8 cellular contexts compared by ENCODE assay signal in the genomic region with DNA sequence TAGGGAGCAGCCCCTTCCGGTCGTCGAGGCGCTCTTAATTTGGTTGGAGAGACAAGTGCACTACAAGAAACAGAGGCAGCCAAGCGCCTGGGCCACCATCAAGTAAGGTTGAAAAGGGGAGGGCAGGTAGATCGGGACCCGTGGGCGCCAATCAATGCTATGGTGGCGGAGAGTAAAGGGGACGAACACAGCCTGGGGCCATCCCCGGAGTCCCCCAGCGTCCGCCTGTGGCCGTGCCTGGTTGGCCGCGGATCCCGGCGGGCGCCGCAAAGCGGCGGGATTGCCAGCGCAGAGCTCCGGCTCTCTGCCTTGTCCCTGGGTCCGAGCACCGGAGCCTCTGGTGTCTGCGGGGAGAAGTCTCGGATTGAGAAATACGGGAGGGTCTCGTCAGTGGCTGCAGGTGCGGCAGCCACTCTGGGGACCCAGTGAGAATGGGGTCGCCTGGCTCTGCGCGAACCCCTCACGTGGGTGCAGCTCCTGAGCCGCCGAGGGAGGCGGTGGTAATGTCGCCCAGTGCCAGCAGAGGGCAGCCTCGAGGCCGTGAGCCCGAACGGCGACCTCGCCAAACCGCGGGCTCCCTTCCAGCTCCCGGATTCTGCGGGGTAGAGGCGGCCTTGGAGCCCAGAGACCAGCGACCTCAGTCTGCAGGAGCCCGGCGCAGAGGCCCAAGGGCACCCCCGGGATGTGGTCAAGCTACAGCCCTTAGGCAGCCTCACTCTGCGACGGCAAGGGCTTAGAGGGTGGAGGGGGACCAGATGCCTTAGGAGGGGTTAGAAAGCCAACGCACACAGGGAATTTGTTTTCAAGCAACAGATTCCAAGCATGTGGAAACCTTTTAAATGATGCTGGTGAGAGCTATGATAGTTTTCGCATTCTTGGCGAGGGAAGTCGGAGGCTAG. TPM values are rescaled to one million over a fixed set of nuclear protein-coding genes. Genes with fewer than 3 reads are reported as not detected.
DNase-seq lines count a peak whose midpoint lies in the region; ATAC-seq, FAIRE-seq and TF ChIP-seq lines count a peak whose summit lies in the region.

No MANE protein-coding gene starts in this region.

- H3K27me3 ChIP-seq in BLaER1 treated with 17β-estradiol and CSF1 and Interleukin-3, amounts not matched to agents 10 nM and 100 nM = peaks cover 71 to 83% (median 78%) of the 10 kb centered on the region in 11 experiments
- peaks cover 80% of the 10 kb centered on the region for H3K27me3 ChIP-seq in left ventricle myocardium inferior (ENCODE audit: low read depth)
- peaks cover 0 to 55% (median 29%) of the 10 kb centered on the region in 3 donors for H3K27me3 ChIP-seq in psoas muscle (ENCODE audit: insufficient read depth in 3 of 3, low read length in 2 of 3)
- H3K27me3 ChIP-seq in aorta (ENCODE audit: control insufficient read depth in 1 of 2, insufficient read depth in 2 of 2, low read length in 1 of 2) = no peaks in the 10 kb centered on the region

- no peak for FAIRE-seq in GM19239 (lab: Jason Lieb, UNC)

- peak; percentile 63 for ATAC-seq in activated naive CD8-positive, alpha-beta T cell treated with anti-CD3 and anti-CD28 coated beads, Interleukin-2, amount 10 ng/mL, durations not matched to agents 7 days and 5 days (ENCODE audit: low read depth)
- ATAC-seq in psoas muscle = peak; percentile 82 to 94 (median 88)
- peak; percentile 91 for ATAC-seq in aorta (ENCODE audit: low FRiP score)

- H3K36me3 ChIP-seq in BLaER1 treated with 17β-estradiol and CSF1 and Interleukin-3, amounts not matched to agents 10 nM and 100 nM = no peaks in the 10 kb centered on the region
- H3K36me3 ChIP-seq in left ventricle myocardium inferior (no peaks in the 10 kb centered on the region), psoas muscle (ENCODE audit: insufficient read depth in 1 of 2, low read depth in 1 of 2) (no peaks in the 10 kb centered on the region), aorta (ENCODE audit: control insufficient read depth in 1 of 2, insufficient read depth in 2 of 2, low read length in 1 of 2) (no peaks in the 10 kb centered on the region)

- WGBS in psoas muscle, 3 donors = 6 to 8% (median 6%) methylated on average over 41 to 60 of the region's 60 CpGs
- 7 to 9% methylated on average over 60 of the region's 60 CpGs for WGBS in aorta, 2 donors

- peaks cover 20% of the 10 kb centered on the region for H3K4me1 Mint-ChIP-seq in activated naive CD8-positive, alpha-beta T cell treated with anti-CD3 and anti-CD28 coated beads, Interleukin-2, amount 10 ng/mL, durations not matched to agents 7 days and 5 days

- no peaks in the 10 kb centered on the region for H3K36me3 Mint-ChIP-seq in activated naive CD8-positive, alpha-beta T cell treated with anti-CD3 and anti-CD28 coated beads, Interleukin-2, amount 10 ng/mL, durations not matched to agents 7 days and 5 days

- peak; percentile 98 for TF ChIP-seq CTCF in left ventricle myocardium inferior (IDR thresholded peaks at IDR 0.05; ENCODE audit: borderline replicate concordance)
- TF ChIP-seq CTCF in psoas muscle (IDR thresholded peaks at IDR 0.05) = peak; percentile 93

- DNase-seq in GM19239 (ENCODE audit: insufficient read length, low spot score) = peak; percentile 87
- DNase-seq in HT1080 (ENCODE audit: low read depth) = peak; percentile 64
- DNase-seq in SKM-1 (lab: John Stamatoyannopoulos, UW; ENCODE audit: unreplicated experiment) = peak; percentile 25
- peak; percentile 83 for DNase-seq in activated naive CD8-positive, alpha-beta T cell treated with anti-CD3 and anti-CD28 coated beads, Interleukin-2, amount 10 ng/mL, durations not matched to agents 7 days and 5 days
- DNase-seq in left ventricle myocardium inferior = peak; percentile 75
- peak; percentile 81 to 90 for DNase-seq in psoas muscle
- DNase-seq in aorta = peak; percentile 85 to 93

- H3K4me1 ChIP-seq in BLaER1 treated with 17β-estradiol and CSF1 and Interleukin-3, amounts not matched to agents 10 nM and 100 nM = peaks cover 10 to 35% (median 24%) of the 10 kb centered on the region in 10 experiments; a peak in 17 of 20 replicates
- H3K4me1 ChIP-seq in left ventricle myocardium inferior (peaks cover 45% of the 10 kb centered on the region), psoas muscle (peaks cover 36% of the 10 kb centered on the region), aorta (ENCODE audit: control insufficient read depth in 1 of 2, insufficient read depth in 2 of 2, low read length in 2 of 2) (no peaks in the 10 kb centered on the region)

- POLR2A ChIA-PET in activated naive CD8-positive, alpha-beta T cell treated with anti-CD3 and anti-CD28 coated beads, Interleukin-2, amount 10 ng/mL, durations not matched to agents 7 days and 5 days (lab: Charles Lee) = interaction anchor here (0.6 kb wide), 1 partner anchor 328 kb away, joined by 3 read pairs; the partner anchor contains the start of gene FAIM

- H4K20me1 ChIP-seq in BLaER1 treated with 17β-estradiol and CSF1 and Interleukin-3, amounts not matched to agents 10 nM and 100 nM = peaks cover 0 to 55% (median 38%) of the 10 kb centered on the region in 11 experiments; a peak in 18 of 22 replicates

- H3K27ac ChIP-seq in BLaER1 treated with 17β-estradiol and CSF1 and Interleukin-3, amounts not matched to agents 10 nM and 100 nM = no peak overlapping the region
- H3K27ac ChIP-seq in left ventricle myocardium inferior (replicated peaks) = no peak overlapping the region
- no peak overlapping the region for H3K27ac ChIP-seq in psoas muscle
- H3K27ac ChIP-seq in aorta (ENCODE audit: low read depth in 1 of 2, low read length in 2 of 2) = no peak overlapping the region

- H3K9me3 ChIP-seq in BLaER1 treated with 17β-estradiol and CSF1 and Interleukin-3, amounts not matched to agents 10 nM and 100 nM (replicated peaks in 1 of 11) = peaks cover 0 to 12% (median 10%) of the 10 kb centered on the region in 11 experiments; a peak in 19 of 22 replicates
- no peaks in the 10 kb centered on the region for H3K9me3 ChIP-seq in left ventricle myocardium inferior (replicated peaks)
- no peaks in the 10 kb centered on the region for H3K9me3 ChIP-seq in psoas muscle
- H3K9me3 ChIP-seq in aorta (ENCODE audit: control insufficient read depth, low read length) = no peaks in the 10 kb centered on the region

- no peaks in the 10 kb centered on the region for H3K9me3 Mint-ChIP-seq in activated naive CD8-positive, alpha-beta T cell treated with anti-CD3 and anti-CD28 coated beads, Interleukin-2, amount 10 ng/mL, durations not matched to agents 7 days and 5 days

- peak overlapping the region; percentile 72 for H3K4me3 Mint-ChIP-seq in activated naive CD8-positive, alpha-beta T cell treated with anti-CD3 and anti-CD28 coated beads, Interleukin-2, amount 10 ng/mL, durations not matched to agents 7 days and 5 days

- peak overlapping the region; percentile 42 for H3K27ac Mint-ChIP-seq in activated naive CD8-positive, alpha-beta T cell treated with anti-CD3 and anti-CD28 coated beads, Interleukin-2, amount 10 ng/mL, durations not matched to agents 7 days and 5 days

- peaks cover 75% of the 10 kb centered on the region for H3K27me3 Mint-ChIP-seq in activated naive CD8-positive, alpha-beta T cell treated with anti-CD3 and anti-CD28 coated beads, Interleukin-2, amount 10 ng/mL, durations not matched to agents 7 days and 5 days

- peak overlapping the region; percentile 60 to 94 (median 75) for H3K4me2 ChIP-seq in BLaER1 treated with 17β-estradiol and CSF1 and Interleukin-3, amounts not matched to agents 10 nM and 100 nM

- peak overlapping the region; percentile 38 to 64 (median 52); a peak in 19 of 20 replicates for H3K4me3 ChIP-seq in BLaER1 treated with 17β-estradiol and CSF1 and Interleukin-3, amounts not matched to agents 10 nM and 100 nM
- H3K4me3 ChIP-seq in left ventricle myocardium inferior (peak overlapping the region; percentile 58), psoas muscle (peak overlapping the region; percentile 66), aorta (ENCODE audit: low read length in 2 of 2) (no peak overlapping the region)

- intact Hi-C loops in left ventricle myocardium inferior (cut with micrococcal nuclease) (loop anchor here (5.0 kb wide), 1 partner anchor 396 kb away; no protein-coding TSS in a partner anchor), psoas muscle (cut with DNase I) (loop anchor here (2.0 to 5.0 kb wide), 2 partner anchors 391 to 393 kb away; no protein-coding TSS in a partner anchor), aorta (cut with DNase I) (loop anchor here in 1 of 2 donors (2.0 to 5.0 kb wide), 3 partner anchors 46 to 406 kb away; partner anchors contain the start of gene MRPS22)

- peak overlapping the region in 1 of 11 experiments; percentile 42; a peak in 2 of 22 replicates for H3K9ac ChIP-seq in BLaER1 treated with 17β-estradiol and CSF1 and Interleukin-3, amounts not matched to agents 10 nM and 100 nM

RNA-seq across cellular contexts. Expression of gene FOXL2, which starts 10.8 kb away (rescaled TPM):
- not detected in 2 replicates for total RNA-seq in HT1080 (2014; rRNA removed; shearing (Covaris generic))
- polyA plus RNA-seq in HT1080 (2015; cell fraction: cytosol; rRNA removed) = not detected in 2 replicates
- not detected in 2 replicates for polyA plus RNA-seq in HT1080 (2015; cell fraction: nucleus; rRNA removed)
- total RNA-seq in activated naive CD8-positive, alpha-beta T cell treated with anti-CD3 and anti-CD28 coated beads, Interleukin-2, amount 10 ng/mL, durations not matched to agents 7 days and 5 days = not detected
- total RNA-seq in left ventricle myocardium inferior (not detected), psoas muscle (under 1 TPM in 2 of 4 donors, not detected in 2; 0.38 to 0.39 TPM), aorta (not detected)
- polyA plus RNA-seq in psoas muscle (under 1 TPM in 2 of 3 donors, not detected in 1; 0.01 to 0.05 TPM), aorta (not detected)

RNA-seq across cellular contexts. Expression of gene FOXL2NB, which starts 10.9 kb away (rescaled TPM):
- total RNA-seq in HT1080 (2014; rRNA removed; shearing (Covaris generic)) = not detected in 2 replicates
- polyA plus RNA-seq in HT1080 (2015; cell fraction: cytosol; rRNA removed) = not detected in 2 replicates
- 0.14 and 0.24 TPM in 2 replicates for polyA plus RNA-seq in HT1080 (2015; cell fraction: nucleus; rRNA removed)
- not detected for total RNA-seq in activated naive CD8-positive, alpha-beta T cell treated with anti-CD3 and anti-CD28 coated beads, Interleukin-2, amount 10 ng/mL, durations not matched to agents 7 days and 5 days
- total RNA-seq in left ventricle myocardium inferior (not detected), psoas muscle (under 1 TPM in 1 of 4 donors, not detected in 3; 0.14 TPM), aorta (not detected)
- polyA plus RNA-seq in psoas muscle (under 1 TPM in 1 of 3 donors, not detected in 2; 0.06 TPM), aorta (not detected)

Comparison
In these comparisons a context has a peak if more than half of its experiments do, and no peak if none do; other contexts are left out.
1. H3K4me3 ChIP-seq: peak in BLaER1 treated with 17β-estradiol and CSF1 and Interleukin-3, amounts not matched to agents 10 nM and 100 nM (10 of 10), left ventricle myocardium inferior (single experiment) and psoas muscle (single experiment); none in aorta (0 of 2).
2. DNase-seq: peak in every context shown above with its lines; median percentile 89 in aorta; 87 in GM19239; 86 in psoas muscle; 83 in activated naive CD8-positive, alpha-beta T cell treated with anti-CD3 and anti-CD28 coated beads, Interleukin-2, amount 10 ng/mL, durations not matched to agents 7 days and 5 days; 75 in left ventricle myocardium inferior; 64 in HT1080; 25 in SKM-1.
3. Peak in every context shown above with its lines, with median percentiles within 50 percentile points of each other: ATAC-seq.